23 cellular contexts compared by ENCODE assay signal in the genomic region with DNA sequence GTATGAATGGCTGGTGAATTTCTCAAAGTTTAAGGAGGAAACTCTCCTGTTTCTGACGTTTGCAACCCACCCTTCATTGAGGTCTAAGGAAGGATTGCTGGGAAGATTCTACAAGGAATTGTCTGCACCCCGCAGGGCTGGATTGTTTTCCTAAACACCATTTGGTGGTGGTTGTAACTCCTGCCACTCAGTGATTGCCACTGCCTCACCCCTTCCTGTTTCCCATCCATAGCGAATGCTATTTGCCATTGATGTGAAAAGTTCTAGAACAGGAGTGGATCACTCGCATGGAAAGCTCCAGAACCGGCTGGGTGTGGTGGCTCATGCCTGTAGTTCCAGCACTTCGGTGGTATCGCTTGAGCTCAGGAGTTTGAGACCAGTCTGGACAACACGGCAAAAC. TPM values are rescaled to one million over a fixed set of nuclear protein-coding genes. Genes with fewer than 3 reads are reported as not detected.
A peak's percentile ranks its signal among the peaks of the same experiment; 100 is the strongest.
DNase-seq lines count a peak whose midpoint lies in the region; ATAC-seq and TF ChIP-seq lines count a peak whose summit lies in the region.
"Had no signal": no experiment of that assay in that cellular context is flagged by ENCODE, and none has a peak within 500 bp of the region (broad histone marks: within the 10 kb centered on the region; RNA-seq: fewer than 3 reads in every experiment).

No MANE protein-coding gene starts in this region.

- H3K4me1 ChIP-seq in esophagus (ENCODE audit: control insufficient read depth in 2 of 2, insufficient read depth in 2 of 2, low read length in 1 of 2) (no peaks in the 10 kb centered on the region), mucosa of rectum (ENCODE audit: control insufficient read depth in 2 of 2, insufficient read depth in 2 of 2, low read length in 2 of 2) (peaks cover 0 to 13% of the 10 kb centered on the region in 2 donors)
- H3K4me1 ChIP-seq: BLaER1 had no signal

- no peaks in the 10 kb centered on the region for H3K36me3 Mint-ChIP-seq in type B pancreatic cell
- H3K36me3 Mint-ChIP-seq: activated naive CD8-positive, alpha-beta T cell treated with anti-CD3 and anti-CD28 coated beads, Interleukin-2, amount 10 ng/mL, durations not matched to agents 7 days and 5 days; brain; naive thymus-derived CD4-positive, alpha-beta T cell had no signal

- H3K4me3 Mint-ChIP-seq in type B pancreatic cell: peak overlapping the region; percentile 46
- H3K4me3 Mint-ChIP-seq: activated naive CD8-positive, alpha-beta T cell treated with anti-CD3 and anti-CD28 coated beads, Interleukin-2, amount 10 ng/mL, durations not matched to agents 7 days and 5 days; brain; dendritic cell treated with granulocyte-macrophage colony-stimulating factor and Interleukin-4, amounts not matched to agents 40 ng/mL and 50 ng/mL, for 4 days; naive thymus-derived CD4-positive, alpha-beta T cell had no signal

- no peak for TF ChIP-seq CTCF in type B pancreatic cell (conservative IDR thresholded peaks at IDR 0.05)

- no peak overlapping the region for H3K4me3 ChIP-seq in esophagus (ENCODE audit: low read depth in 1 of 2, low read length in 2 of 2)
- peak overlapping the region; percentile 1 to 33 for H3K4me3 ChIP-seq in mucosa of rectum (ENCODE audit: low read length in 2 of 2)
- H3K4me3 ChIP-seq: BLaER1, lung, SK-N-MC, stomach had no signal

- H3K27ac Mint-ChIP-seq in type B pancreatic cell: peak overlapping the region; percentile 93
- H3K27ac Mint-ChIP-seq: activated naive CD8-positive, alpha-beta T cell treated with anti-CD3 and anti-CD28 coated beads, Interleukin-2, amount 10 ng/mL, durations not matched to agents 7 days and 5 days; brain; dendritic cell treated with granulocyte-macrophage colony-stimulating factor and Interleukin-4, amounts not matched to agents 40 ng/mL and 50 ng/mL, for 4 days; naive thymus-derived CD4-positive, alpha-beta T cell had no signal

- 32 to 41% methylated on average over 8 of the region's 8 CpGs for WGBS in esophagus, 2 donors

- H3K27me3 ChIP-seq in esophagus (ENCODE audit: control insufficient read depth in 1 of 2, insufficient read depth in 2 of 2, low read length in 2 of 2): no peaks in the 10 kb centered on the region
- peaks cover 0 to 2% of the 10 kb centered on the region in 2 donors for H3K27me3 ChIP-seq in mucosa of rectum (ENCODE audit: control insufficient read depth in 2 of 2, insufficient read depth in 2 of 2, low read length in 2 of 2)

- H3K27ac ChIP-seq in esophagus (ENCODE audit: low read depth in 2 of 2, low read length in 1 of 2) (peak overlapping the region; percentile 94 to 95), mucosa of rectum (ENCODE audit: low read depth in 2 of 2, low read length in 2 of 2) (peak overlapping the region; percentile 61 to 88)
- H3K27ac ChIP-seq: BLaER1, SK-N-MC, stomach had no signal

- intact Hi-C loops in left cardiac atrium (cut with DNase I): no loop called here

- no peak for ATAC-seq in HG03039 (IDR thresholded peaks at IDR 0.05; ENCODE audit: unreplicated experiment)
- ATAC-seq in left cardiac atrium: no peak
- ATAC-seq: HepG2; naive thymus-derived CD4-positive, alpha-beta T cell; Panc1 had no signal

- H3K27me3 Mint-ChIP-seq in type B pancreatic cell: no peaks in the 10 kb centered on the region

- H3K36me3 ChIP-seq in esophagus (ENCODE audit: control insufficient read depth in 2 of 2, insufficient read depth in 2 of 2, low read length in 1 of 2): no peaks in the 10 kb centered on the region
- H3K36me3 ChIP-seq in mucosa of rectum (ENCODE audit: control insufficient read depth in 2 of 2, insufficient read depth in 2 of 2, low read length in 2 of 2): no peaks in the 10 kb centered on the region
- H3K36me3 ChIP-seq: BLaER1, stomach had no signal

- DNase-seq in NCI-H748 (lab: John Stamatoyannopoulos, UW; ENCODE audit: unreplicated experiment) (peak; percentile 29), NCI-H748 treated with DMSO at 0.1 percent for 48 hours (lab: John Stamatoyannopoulos, UW) (no peak), type B pancreatic cell (ENCODE audit: extremely low spot score, unreplicated experiment) (no peak), NCI-H146 (lab: John Stamatoyannopoulos, UW) (no peak), left cardiac atrium (no peak)
- DNase-seq: activated CD4-positive, alpha-beta T cell treated with anti-CD3 and anti-CD28 coated beads for 1 hour; activated naive CD8-positive, alpha-beta T cell treated with anti-CD3 and anti-CD28 coated beads, Interleukin-2, amount 10 ng/mL, durations not matched to agents 7 days and 5 days; naive thymus-derived CD4-positive, alpha-beta T cell; NCI-H2171 treated with DMSO at 0.1 percent for 48 hours; NCI-H82; stimulated activated CD4-positive, alpha-beta T cell treated with anti-CD3 and anti-CD28 coated beads, Interleukin-4, amount 100 ng/mL, for 24 hours had no signal

- H3K9me3 Mint-ChIP-seq in type B pancreatic cell: no peaks in the 10 kb centered on the region
- H3K9me3 Mint-ChIP-seq: activated naive CD8-positive, alpha-beta T cell treated with anti-CD3 and anti-CD28 coated beads, Interleukin-2, amount 10 ng/mL, durations not matched to agents 7 days and 5 days; brain; dendritic cell treated with granulocyte-macrophage colony-stimulating factor and Interleukin-4, amounts not matched to agents 40 ng/mL and 50 ng/mL, for 4 days; naive thymus-derived CD4-positive, alpha-beta T cell had no signal

- H3K4me1 Mint-ChIP-seq in type B pancreatic cell (ENCODE audit: unreplicated experiment): peaks cover 26% of the 10 kb centered on the region
- H3K4me1 Mint-ChIP-seq: activated naive CD8-positive, alpha-beta T cell treated with anti-CD3 and anti-CD28 coated beads, Interleukin-2, amount 10 ng/mL, durations not matched to agents 7 days and 5 days; brain; naive thymus-derived CD4-positive, alpha-beta T cell had no signal

- no peaks in the 10 kb centered on the region for H3K9me3 ChIP-seq in esophagus (ENCODE audit: control insufficient read depth in 2 of 2, insufficient read depth in 1 of 2, low read depth in 1 of 2, low read length in 1 of 2)
- H3K9me3 ChIP-seq in mucosa of rectum (ENCODE audit: control insufficient read depth in 2 of 2, low read length in 2 of 2): no peaks in the 10 kb centered on the region
- H3K9me3 ChIP-seq: BLaER1, stomach had no signal

- peak overlapping the region; percentile 0 to 49 for H3K9ac ChIP-seq in mucosa of rectum (ENCODE audit: low read depth in 1 of 2, low read length in 2 of 2)
- H3K9ac ChIP-seq: BLaER1 had no signal

RNA-seq across cellular contexts. Expression of a gene that starts 8.7 kb away (rescaled TPM):
- polyA plus RNA-seq in esophagus: 100 to 1,000 TPM; 182 to 349 TPM
- 210 and 517 TPM in 2 replicates for total RNA-seq in type B pancreatic cell (ENCODE audit: low replicate concordance)
- total RNA-seq in left cardiac atrium: 100 to 1,000 TPM; 179 to 198 TPM
- total RNA-seq: T-helper 2 cell treated with Interferon-gamma antibody and Interleukin-4, amounts not matched to agents 100 ng/mL and 5 ng/mL, for 36 hours had no signal

RNA-seq across cellular contexts. Expression of a gene that starts 57.2 kb away (rescaled TPM):
- 1 to 10 TPM; 3.2 to 3.5 TPM for polyA plus RNA-seq in esophagus
- total RNA-seq in type B pancreatic cell (ENCODE audit: low replicate concordance): 12.4 and 21.5 TPM in 2 replicates
- 10 to 100 TPM; 10.3 to 12.6 TPM for total RNA-seq in left cardiac atrium

Comparison
In these comparisons a context has a peak if more than half of its experiments do, and no peak if none do; other contexts are left out.
1. H3K4me3 ChIP-seq: peak in mucosa of rectum (2 of 2); none in esophagus (0 of 2).